In genomic region chr5:138449501-138450239, GRCh38 we compare ENCODE assay signal across 8 cellular contexts. TPM values are rescaled to one million over a fixed set of nuclear protein-coding genes. Genes with fewer than 3 reads are reported as not detected.
DNase-seq lines count a peak whose midpoint lies in the region; ATAC-seq, FAIRE-seq and TF ChIP-seq lines count a peak whose summit lies in the region.

No MANE protein-coding gene starts in this region.

- 16 to 23% methylated on average over 14 to 22 of the region's 22 CpGs for WGBS in pancreas, 2 donors
- 7 to 13% methylated on average over 19 to 21 of the region's 22 CpGs for WGBS in tibial nerve, 2 donors

- ATAC-seq in GM21423 (IDR thresholded peaks at IDR 0.05; ENCODE audit: unreplicated experiment) (peak; percentile 71), SK-N-SH treated with all-trans-retinoic acid at 6 μM for 48 hours (peak; percentile 95), pancreas (peak; percentile 94 to 99 (median 96))

- no peak for TF ChIP-seq EP300 in tibial nerve (IDR thresholded peaks at IDR 0.05)

- H3K36me3 ChIP-seq in MG63 (no peaks in the 10 kb centered on the region), pancreas (no peaks in the 10 kb centered on the region), tibial nerve (no peaks in the 10 kb centered on the region)

- H3K9me3 ChIP-seq in MG63 (no peaks in the 10 kb centered on the region), pancreas (no peaks in the 10 kb centered on the region), tibial nerve (no peaks in the 10 kb centered on the region)

- DNase-seq in COR-L47 (lab: John Stamatoyannopoulos, UW) (peak; percentile 83), MG63 (peak; percentile 88), germinal center (ENCODE audit: low spot score) (peak; percentile 91), pancreas (peak; percentile 76 to 97 (median 90)), tibial nerve (ENCODE audit: low spot score in 2 of 2) (peak; percentile 81 to 94)
- DNase-seq in activated naive CD4-positive, alpha-beta T cell treated with anti-CD3 and anti-CD28 coated beads, Interleukin-2, amount 50 U/mL, for 16 hours, result peak; percentile 78

- H3K4me1 ChIP-seq in pancreas, result no peaks in the 10 kb centered on the region
- peaks cover 0 to 10% (median 2%) of the 10 kb centered on the region in 4 donors for H3K4me1 ChIP-seq in tibial nerve

- H3K27ac ChIP-seq in pancreas (no peak overlapping the region), tibial nerve (peak overlapping the region in 1 of 4 donors; percentile 44)

- no peak for TF ChIP-seq POLR2A in tibial nerve (IDR thresholded peaks at IDR 0.05)

- intact Hi-C loops in pancreas (cut with DNase I), result loop anchor here (5.0 to 10.0 kb wide), 3 partner anchors 53 to 105 kb away; no protein-coding TSS in a partner anchor

- no peak for FAIRE-seq in pancreas (lab: Jason Lieb, UNC)

- H3K4me3 ChIP-seq in MG63 (no peak overlapping the region), pancreas (no peak overlapping the region), tibial nerve (peak overlapping the region in 1 of 4 donors; percentile 3)

- H3K27me3 ChIP-seq in MG63, result no peaks in the 10 kb centered on the region
- H3K27me3 ChIP-seq in pancreas, result no peaks in the 10 kb centered on the region
- no peaks in the 10 kb centered on the region for H3K27me3 ChIP-seq in tibial nerve

- TF ChIP-seq CTCF in pancreas (IDR thresholded peaks at IDR 0.05), result peak; percentile 90 to 95 (median 94)
- peak; percentile 93 to 97 (median 96) for TF ChIP-seq CTCF in tibial nerve (IDR thresholded peaks at IDR 0.05)

TF ChIP-seq in SK-N-SH treated with all-trans-retinoic acid at 6 μM for 48 hours, 23 proteins besides CTCF, POLR2A, EP300 and RAD21:
- TF ChIP-seq ZNF8 (CRISPR knock-in tag; IDR thresholded peaks at IDR 0.05) (no peak), PATZ1 (CRISPR knock-in tag; IDR thresholded peaks at IDR 0.05; ENCODE audit: borderline replicate concordance) (no peak), CSDC2 (CRISPR knock-in tag; IDR thresholded peaks at IDR 0.05) (no peak), CREB5 (CRISPR knock-in tag; IDR thresholded peaks at IDR 0.05; ENCODE audit: low read depth) (no peak), SNAI2 (CRISPR knock-in tag; IDR thresholded peaks at IDR 0.05) (no peak), TSHZ2 (CRISPR knock-in tag; IDR thresholded peaks at IDR 0.05) (no peak), RARB (CRISPR knock-in tag; IDR thresholded peaks at IDR 0.05) (no peak), OSR1 (CRISPR knock-in tag; IDR thresholded peaks at IDR 0.05) (no peak), ISL1 (CRISPR knock-in tag; IDR thresholded peaks at IDR 0.05) (no peak), ZFP3 (CRISPR knock-in tag; IDR thresholded peaks at IDR 0.05) (no peak), TCF4 (CRISPR knock-in tag; IDR thresholded peaks at IDR 0.05; ENCODE audit: borderline replicate concordance) (no peak), ZNF565 (CRISPR knock-in tag; conservative IDR thresholded peaks at IDR 0.05; ENCODE audit: low read depth) (no peak), ZFP30 (CRISPR knock-in tag; IDR thresholded peaks at IDR 0.05) (no peak), TOX (CRISPR knock-in tag; IDR thresholded peaks at IDR 0.05; ENCODE audit: borderline replicate concordance) (no peak), BACH2 (CRISPR knock-in tag; IDR thresholded peaks at IDR 0.05; ENCODE audit: borderline replicate concordance) (no peak), ARNTL (CRISPR knock-in tag; IDR thresholded peaks at IDR 0.05; ENCODE audit: borderline replicate concordance, low read depth) (no peak), POU6F1 (CRISPR knock-in tag; IDR thresholded peaks at IDR 0.05; ENCODE audit: borderline replicate concordance, low read depth) (no peak), ZNF70 (CRISPR knock-in tag; IDR thresholded peaks at IDR 0.05) (no peak), PPARA (CRISPR knock-in tag; IDR thresholded peaks at IDR 0.05; ENCODE audit: borderline replicate concordance) (no peak), ESRRG (CRISPR knock-in tag; IDR thresholded peaks at IDR 0.05) (no peak)

RNA-seq across cellular contexts. Expression of gene REEP2, which starts 10.8 kb away (rescaled TPM):
- total RNA-seq in MG63 (2014; rRNA removed; shearing (Covaris generic); ENCODE audit: low replicate concordance), result 1.4 and 1.8 TPM in 2 replicates
- 1 to 10 TPM in 3 of 6 donors, under 1 TPM in 3; 0.41 to 3.3 (median 1.3) TPM for total RNA-seq in pancreas
- 10 to 100 TPM; 12.4 to 22.6 TPM for polyA plus RNA-seq in pancreas
- total RNA-seq in tibial nerve, result 1 to 10 TPM; 5.7 to 8.1 (median 7.5) TPM

RNA-seq across cellular contexts. Expression of gene EGR1, which starts 15.6 kb away (rescaled TPM):
- 1.2 TPM in 1 of 2 replicates, not detected in the other for total RNA-seq in MG63 (2014; rRNA removed; shearing (Covaris generic); ENCODE audit: low replicate concordance)
- total RNA-seq in pancreas, result 10 to 100 TPM; 16.4 to 33.0 (median 26.9) TPM
- 100 to 1,000 TPM in 1 of 2 donors, 10 to 100 TPM in 1; 41.0 to 120 TPM for polyA plus RNA-seq in pancreas
- total RNA-seq in tibial nerve, result 10 to 100 TPM in 2 of 4 donors, 1 to 10 TPM in 2; 3.1 to 14.1 (median 8.8) TPM
